ENCODE assay signal across 9 cellular contexts in genomic region chr3:113533534-113533892, GRCh38. TPM values are rescaled to one million over a fixed set of nuclear protein-coding genes. Genes with fewer than 3 reads are reported as not detected.
DNase-seq lines count a peak whose midpoint lies in the region; ATAC-seq and TF ChIP-seq lines count a peak whose summit lies in the region.
"Had no signal": no experiment of that assay in that cellular context is flagged by ENCODE, and none has a peak within 500 bp of the region (broad histone marks: within the 10 kb centered on the region; RNA-seq: fewer than 3 reads in every experiment).

No MANE protein-coding gene starts in this region.

- peaks cover 2 to 18% (median 3%) of the 10 kb centered on the region in 3 donors for H3K4me1 ChIP-seq in gastroesophageal sphincter
- H3K4me1 ChIP-seq in skeletal muscle satellite cell (ENCODE audit: control insufficient read depth, insufficient read depth, low read length): peaks cover 12% of the 10 kb centered on the region

- DNase-seq in DMS153 treated with DMSO at 0.1 percent for 48 hours (lab: John Stamatoyannopoulos, UW; ENCODE audit: unreplicated experiment): peak; percentile 9
- no peak for DNase-seq in DMS153 (lab: John Stamatoyannopoulos, UW)
- peak; percentile 56 for DNase-seq in activated CD4-positive, alpha-beta memory T cell treated with anti-CD3 and anti-CD28 coated beads for 36 hours
- no peak for DNase-seq in H4 (ENCODE audit: low spot score)
- DNase-seq in NCI-H2196 (lab: John Stamatoyannopoulos, UW; ENCODE audit: unreplicated experiment): no peak

- no peak overlapping the region for H3K9ac ChIP-seq in skeletal muscle satellite cell (ENCODE audit: low read depth, low read length)

- H3K9me3 ChIP-seq in gastroesophageal sphincter (no peaks in the 10 kb centered on the region), skeletal muscle satellite cell (replicated peaks; ENCODE audit: low read length) (no peaks in the 10 kb centered on the region)

- no peaks in the 10 kb centered on the region for H3K36me3 ChIP-seq in gastroesophageal sphincter
- H3K36me3 ChIP-seq in skeletal muscle satellite cell (ENCODE audit: insufficient read depth, low read length): no peaks in the 10 kb centered on the region

- CTCF ChIA-PET in activated CD4-positive, alpha-beta memory T cell treated with anti-CD3 and anti-CD28 coated beads for 36 hours (lab: Charles Lee): interaction anchor here (1.0 to 2.5 kb wide), 4 partner anchors 19 to 44 kb away, joined by 3 to 11 read pairs (median 6); partner anchors contain the start of gene SPICE1

- peak overlapping the region; percentile 41 to 60 for H3K4me3 ChIP-seq in gastroesophageal sphincter
- peak overlapping the region; percentile 55 for H3K4me3 ChIP-seq in skeletal muscle satellite cell (ENCODE audit: low read length)

- peak overlapping the region; percentile 98 for H3K4me3 Mint-ChIP-seq in activated CD4-positive, alpha-beta memory T cell treated with anti-CD3 and anti-CD28 coated beads for 36 hours

- ATAC-seq in HG03039 (IDR thresholded peaks at IDR 0.05; ENCODE audit: unreplicated experiment) (peak; percentile 12), gastroesophageal sphincter (no peak)

- TF ChIP-seq CTCF in gastroesophageal sphincter (IDR thresholded peaks at IDR 0.05): no peak

- no peaks in the 10 kb centered on the region for H3K27me3 Mint-ChIP-seq in activated CD4-positive, alpha-beta memory T cell treated with anti-CD3 and anti-CD28 coated beads for 36 hours

- H3K4me2 ChIP-seq in skeletal muscle satellite cell (ENCODE audit: low read length): peak overlapping the region; percentile 85

- intact Hi-C loops in activated CD4-positive, alpha-beta memory T cell treated with anti-CD3 and anti-CD28 coated beads for 36 hours (cut with micrococcal nuclease): loop anchor here (1.0 to 10.0 kb wide), 5 partner anchors 39 to 771 kb away; partner anchors contain the start of genes USF3 and ZDHHC23

- no peaks in the 10 kb centered on the region for H3K9me3 Mint-ChIP-seq in activated CD4-positive, alpha-beta memory T cell treated with anti-CD3 and anti-CD28 coated beads for 36 hours

- TF ChIP-seq EP300 in gastroesophageal sphincter (IDR thresholded peaks at IDR 0.05): no peak

- H3K27ac ChIP-seq in gastroesophageal sphincter: no peak overlapping the region
- H3K27ac ChIP-seq: 22Rv1 had no signal

- WGBS in gastroesophageal sphincter (ENCODE audit: low coverage in 1 of 2), 2 donors: 35 to 37% methylated on average over 5 of the region's 10 CpGs

- POLR2A ChIA-PET in activated CD4-positive, alpha-beta memory T cell treated with anti-CD3 and anti-CD28 coated beads for 36 hours (lab: Charles Lee): interaction anchor here (1.2 to 2.7 kb wide), 3 partner anchors 13 to 21 kb away, joined by 3 to 24 read pairs (median 4); partner anchors contain the start of gene SPICE1

- H3K4me1 Mint-ChIP-seq in activated CD4-positive, alpha-beta memory T cell treated with anti-CD3 and anti-CD28 coated beads for 36 hours (ENCODE audit: low read depth): peaks cover 52% of the 10 kb centered on the region

- H3K27me3 ChIP-seq in gastroesophageal sphincter: peaks cover 34% of the 10 kb centered on the region
- H3K27me3 ChIP-seq in skeletal muscle satellite cell (ENCODE audit: control insufficient read depth, insufficient read depth, low read length): peaks cover 85% of the 10 kb centered on the region

- TF ChIP-seq POLR2A in gastroesophageal sphincter (IDR thresholded peaks at IDR 0.05): no peak

- peak overlapping the region; percentile 86 for H3K27ac Mint-ChIP-seq in activated CD4-positive, alpha-beta memory T cell treated with anti-CD3 and anti-CD28 coated beads for 36 hours

- H3K36me3 Mint-ChIP-seq in activated CD4-positive, alpha-beta memory T cell treated with anti-CD3 and anti-CD28 coated beads for 36 hours: peaks cover 2% of the 10 kb centered on the region

RNA-seq across cellular contexts. Expression of gene SIDT1, which starts 1.2 kb away (rescaled TPM):
- 10 to 100 TPM; 11.3 TPM for total RNA-seq in activated CD4-positive, alpha-beta memory T cell treated with anti-CD3 and anti-CD28 coated beads for 36 hours
- total RNA-seq in gastroesophageal sphincter: under 1 TPM; 0.15 to 0.99 (median 0.86) TPM
- not detected in 2 replicates for total RNA-seq in skeletal muscle satellite cell (2012; rRNA removed)
- total RNA-seq in H4 (2014; rRNA removed; shearing (Covaris generic)): not detected in 2 replicates

RNA-seq across cellular contexts. Expression of gene SPICE1, which starts 18.6 kb away (rescaled TPM):
- total RNA-seq in activated CD4-positive, alpha-beta memory T cell treated with anti-CD3 and anti-CD28 coated beads for 36 hours: 10 to 100 TPM; 23.1 to 24.1 TPM
- 10 to 100 TPM; 11.4 to 26.5 (median 19.9) TPM for total RNA-seq in gastroesophageal sphincter
- 12.7 and 13.1 TPM in 2 replicates for total RNA-seq in skeletal muscle satellite cell (2012; rRNA removed)
- total RNA-seq in H4 (2014; rRNA removed; shearing (Covaris generic)): 9.5 and 18.9 TPM in 2 replicates

Comparison
In these comparisons a context has a peak if more than half of its experiments do, and no peak if none do; other contexts are left out.
1. DNase-seq: peak in DMS153 treated with DMSO at 0.1 percent for 48 hours (single experiment) and activated CD4-positive, alpha-beta memory T cell treated with anti-CD3 and anti-CD28 coated beads for 36 hours (single experiment); none in DMS153 (single experiment), H4 (single experiment) and NCI-H2196 (single experiment).
2. RNA of gene SIDT1, which starts 1.2 kb away (total RNA-seq): 11.3 TPM in activated CD4-positive, alpha-beta memory T cell treated with anti-CD3 and anti-CD28 coated beads for 36 hours; 0.15 to 0.99 TPM in gastroesophageal sphincter and not detected in H4; every median in the first group is over 4 times any median in the second.